23 cellular contexts compared by ENCODE assay signal in the genomic region with DNA sequence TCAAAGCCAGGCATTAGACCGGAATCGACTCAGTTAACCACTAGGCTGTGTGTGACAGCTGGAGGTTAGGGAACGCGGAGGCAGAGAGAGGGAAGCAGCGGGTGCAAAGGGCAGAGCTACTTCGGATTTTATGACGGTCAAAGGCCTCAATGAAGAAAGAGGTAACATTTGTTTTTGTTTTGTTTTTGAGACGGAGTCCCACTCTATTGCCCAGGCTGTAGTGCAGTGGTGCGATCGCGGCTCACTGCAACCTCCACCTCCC.
"Had no signal": no experiment of that assay in that cellular context is flagged by ENCODE, and none has a peak within 500 bp of the region (broad histone marks: within the 10 kb centered on the region; RNA-seq: fewer than 3 reads in every experiment).

No MANE protein-coding gene starts in this region.

- H3K36me3 Mint-ChIP-seq: activated CD4-positive, alpha-beta memory T cell treated with anti-CD3 and anti-CD28 coated beads for 36 hours; activated naive CD4-positive, alpha-beta T cell treated with anti-CD3 and anti-CD28 coated beads, Interleukin-2, amount 50 U/mL, for 72 hours had no signal

- H3K36me3 ChIP-seq: adrenal gland, breast epithelium, MG63, SJCRH30 had no signal

- H3K27ac Mint-ChIP-seq: activated B cell treated with CpG ODN at 0.5 μM for 24 hours; activated CD4-positive, alpha-beta memory T cell treated with anti-CD3 and anti-CD28 coated beads for 36 hours; activated naive CD4-positive, alpha-beta T cell treated with anti-CD3 and anti-CD28 coated beads for 36 hours; activated T-helper 1 cell treated with anti-CD3 and anti-CD28 coated beads, Interleukin-12 subunit alpha, Interleukin-12 subunit beta, Interleukin-2, Interleukin-4 antibody, amounts not matched to agents 30 ng/mL and 10 ng/mL and 1 ng/mL, durations not matched to agents 14 hours and 24 hours and 36 hours; T-helper 2 cell treated with Interferon-gamma antibody and Interleukin-4, amounts not matched to agents 5 μg/mL and 100 μg/mL, for 36 hours had no signal

- H3K27me3 Mint-ChIP-seq: activated B cell treated with CpG ODN at 0.5 μM for 24 hours; activated CD4-positive, alpha-beta memory T cell treated with anti-CD3 and anti-CD28 coated beads for 36 hours had no signal

- H3K4me1 Mint-ChIP-seq: activated B cell treated with CpG ODN at 0.5 μM for 24 hours had no signal

- H3K27me3 ChIP-seq: adrenal gland, body of pancreas, breast epithelium, MG63, SJCRH30 had no signal

- H3K9me3 ChIP-seq: adrenal gland, body of pancreas, breast epithelium, MG63, SJCRH30 had no signal

- H3K27ac ChIP-seq: adrenal gland, body of pancreas, breast epithelium, PC-9, SJCRH30, SK-N-MC had no signal

- H3K9me3 Mint-ChIP-seq: activated B cell treated with CpG ODN at 0.5 μM for 24 hours; activated T-cell treated with anti-CD3 and anti-CD28 coated beads, Interleukin-2, amount 50 U/mL, for 4 hours; activated T-helper 1 cell treated with anti-CD3 and anti-CD28 coated beads, Interleukin-12 subunit alpha, Interleukin-12 subunit beta, Interleukin-2, Interleukin-4 antibody, amounts not matched to agents 30 ng/mL and 10 ng/mL and 1 ng/mL, durations not matched to agents 14 hours and 24 hours and 36 hours; T-helper 2 cell treated with Interferon-gamma antibody and Interleukin-4, amounts not matched to agents 5 μg/mL and 100 μg/mL, for 36 hours had no signal

- FAIRE-seq: astrocyte had no signal

- H2AFZ ChIP-seq: PC-9 had no signal

- H3K4me3 Mint-ChIP-seq: activated B cell treated with CpG ODN at 0.5 μM for 24 hours; activated CD4-positive, alpha-beta memory T cell treated with anti-CD3 and anti-CD28 coated beads for 36 hours; activated naive CD4-positive, alpha-beta T cell treated with anti-CD3 and anti-CD28 coated beads for 36 hours; activated T-cell treated with anti-CD3 and anti-CD28 coated beads, Interleukin-2, amount 50 U/mL, for 4 hours; activated T-helper 1 cell treated with anti-CD3 and anti-CD28 coated beads, Interleukin-12 subunit alpha, Interleukin-12 subunit beta, Interleukin-2, Interleukin-4 antibody, amounts not matched to agents 30 ng/mL and 10 ng/mL and 1 ng/mL, durations not matched to agents 14 hours and 24 hours and 36 hours; T-helper 2 cell treated with Interferon-gamma antibody and Interleukin-4, amounts not matched to agents 5 μg/mL and 100 μg/mL, for 36 hours had no signal

- ATAC-seq: activated T-cell treated with anti-CD3 and anti-CD28 coated beads, Interleukin-2, amount 50 U/mL, for 4 hours had no signal

- H3K4me2 ChIP-seq: PC-9 had no signal

- H3K4me1 ChIP-seq: adrenal gland, body of pancreas, breast epithelium, SJCRH30 had no signal

- DNase-seq: activated B cell treated with CpG ODN at 0.5 μM for 24 hours; activated CD4-positive, alpha-beta T cell treated with anti-CD3 and anti-CD28 coated beads for 4 hours; activated CD4-positive, alpha-beta T cell treated with anti-CD3 and anti-CD28 coated beads, Interleukin-2, amount 50 U/mL, for 1 hour; activated CD4-positive, CD25-positive, alpha-beta regulatory T cell treated with anti-CD3 and anti-CD28 coated beads, Interleukin-2, amount 50 U/mL, for 72 hours; activated CD8-positive, alpha-beta memory T cell treated with anti-CD3 and anti-CD28 coated beads, Interleukin-2, amount 50 U/mL, for 4 hours; activated gamma-delta T cell treated with Interleukin-2 at 50 U/mL for 16 hours; activated naive CD4-positive, alpha-beta T cell treated with anti-CD3 and anti-CD28 coated beads for 36 hours; activated T-cell treated with anti-CD3 and anti-CD28 coated beads for 4 hours; activated T-cell treated with anti-CD3 and anti-CD28 coated beads, Interleukin-2, amount 50 U/mL, for 4 hours; body of pancreas; MG63; NCI-H1436 treated with DMSO at 0.1 percent for 48 hours; NCI-H2029 had no signal

- H3K4me3 ChIP-seq: adrenal gland, body of pancreas, breast epithelium, MG63, PC-9, SJCRH30, SK-N-MC had no signal
